Comparison of ENCODE assay signal across 26 cellular contexts in genomic region chr21:43643193-43643592, GRCh38.
"Had no signal": no experiment of that assay in that cellular context is flagged by ENCODE, and none has a peak within 500 bp of the region (broad histone marks: within the 10 kb centered on the region; RNA-seq: fewer than 3 reads in every experiment).

No MANE protein-coding gene starts in this region.

- H3K4me3 ChIP-seq: hepatocyte, left ventricle myocardium inferior, ovary, psoas muscle, right atrium auricular region, thyroid gland had no signal

- H3K36me3 Mint-ChIP-seq: activated naive CD4-positive, alpha-beta T cell treated with anti-CD3 and anti-CD28 coated beads, Interleukin-2, amount 50 U/mL, for 72 hours; immature natural killer cell; natural killer cell treated with Interleukin-12 subunit alpha and Interleukin-12 subunit beta and Interleukin-15 and Interleukin-18, amount 100 ng/mL, for 72 hours had no signal

- H3K27me3 Mint-ChIP-seq: stimulated activated naive CD8-positive, alpha-beta T cell treated with anti-CD3 and anti-CD28 coated beads, Interleukin-15, Interleukin-2, amounts not matched to agents 100 ng/mL and 50 ng/mL, for 24 hours had no signal

- H3K4me2 ChIP-seq: hepatocyte had no signal

- H3K4me1 ChIP-seq: psoas muscle had no signal

- FAIRE-seq: astrocyte had no signal

- H3K9me3 Mint-ChIP-seq: activated naive CD4-positive, alpha-beta T cell treated with anti-CD3 and anti-CD28 coated beads, Interleukin-2, amount 50 U/mL, for 72 hours; activated T-helper 1 cell treated with anti-CD3 and anti-CD28 coated beads, Interleukin-12 subunit alpha, Interleukin-12 subunit beta, Interleukin-2, Interleukin-4 antibody, amounts not matched to agents 30 ng/mL and 10 ng/mL and 1 ng/mL, durations not matched to agents 14 hours and 24 hours and 36 hours; immature natural killer cell; natural killer cell treated with Interleukin-12 subunit alpha and Interleukin-12 subunit beta and Interleukin-15 and Interleukin-18, amount 100 ng/mL, for 72 hours; stimulated activated naive CD8-positive, alpha-beta T cell treated with anti-CD3 and anti-CD28 coated beads, Interleukin-15, Interleukin-2, amounts not matched to agents 100 ng/mL and 50 ng/mL, for 24 hours had no signal

- DNase-seq: activated CD4-positive, alpha-beta T cell treated with anti-CD3 and anti-CD28 coated beads, Interleukin-2, amount 50 U/mL, for 1 hour; activated CD8-positive, alpha-beta T cell treated with anti-CD3 and anti-CD28 coated beads, Interleukin-2, amount 10 ng/mL, durations not matched to agents 7 days and 5 days; central memory CD4-positive, alpha-beta T cell; dermis blood vessel endothelial cell; effector CD8-positive, alpha-beta T cell; erythroblast; foreskin keratinocyte; immature natural killer cell; kidney glomerular epithelial cell; left ventricle myocardium inferior; mammary epithelial cell; ovary; psoas muscle; stimulated activated CD4-positive, alpha-beta T cell treated with anti-CD3 and anti-CD28 coated beads, Interleukin-12 subunit alpha, Interleukin-12 subunit beta, amount 100 ng/mL, for 4 hours; stimulated activated CD4-positive, alpha-beta T cell treated with anti-CD3 and anti-CD28 coated beads, Interleukin-4, amount 100 ng/mL, for 4 hours; substantia nigra; T-helper 17 cell; thyroid gland had no signal

- H2AFZ ChIP-seq: hepatocyte had no signal

- H3K4me3 Mint-ChIP-seq: activated CD8-positive, alpha-beta T cell treated with anti-CD3 and anti-CD28 coated beads, Interleukin-2, amount 10 ng/mL, durations not matched to agents 7 days and 5 days; activated T-helper 1 cell treated with anti-CD3 and anti-CD28 coated beads, Interleukin-12 subunit alpha, Interleukin-12 subunit beta, Interleukin-2, Interleukin-4 antibody, amounts not matched to agents 30 ng/mL and 10 ng/mL and 1 ng/mL, durations not matched to agents 14 hours and 24 hours and 36 hours; immature natural killer cell; natural killer cell treated with Interleukin-12 subunit alpha and Interleukin-12 subunit beta and Interleukin-15 and Interleukin-18, amount 100 ng/mL, for 72 hours; stimulated activated naive CD8-positive, alpha-beta T cell treated with anti-CD3 and anti-CD28 coated beads, Interleukin-15, Interleukin-2, amounts not matched to agents 100 ng/mL and 50 ng/mL, for 24 hours; T-helper 17 cell had no signal

- H3K27me3 ChIP-seq: foreskin keratinocyte, hepatocyte, neutrophil, ovary, right atrium auricular region, thyroid gland had no signal

- H3K27ac Mint-ChIP-seq: activated CD8-positive, alpha-beta T cell treated with anti-CD3 and anti-CD28 coated beads, Interleukin-2, amount 10 ng/mL, durations not matched to agents 7 days and 5 days; activated naive CD4-positive, alpha-beta T cell treated with anti-CD3 and anti-CD28 coated beads, Interleukin-2, amount 50 U/mL, for 72 hours; activated T-helper 1 cell treated with anti-CD3 and anti-CD28 coated beads, Interleukin-12 subunit alpha, Interleukin-12 subunit beta, Interleukin-2, Interleukin-4 antibody, amounts not matched to agents 30 ng/mL and 10 ng/mL and 1 ng/mL, durations not matched to agents 14 hours and 24 hours and 36 hours; immature natural killer cell; natural killer cell treated with Interleukin-12 subunit alpha and Interleukin-12 subunit beta and Interleukin-15 and Interleukin-18, amount 100 ng/mL, for 72 hours; stimulated activated naive CD8-positive, alpha-beta T cell treated with anti-CD3 and anti-CD28 coated beads, Interleukin-15, Interleukin-2, amounts not matched to agents 100 ng/mL and 50 ng/mL, for 24 hours; T-helper 17 cell had no signal

- H3K79me2 ChIP-seq: hepatocyte had no signal

- H3K27ac ChIP-seq: foreskin keratinocyte, left ventricle myocardium inferior, neutrophil, ovary, psoas muscle, right atrium auricular region, thyroid gland had no signal

- H3K36me3 ChIP-seq: left ventricle myocardium inferior, neutrophil, ovary, right atrium auricular region, thyroid gland had no signal

- H3K9me3 ChIP-seq: left ventricle myocardium inferior, neutrophil, ovary, psoas muscle, right atrium auricular region, thyroid gland had no signal
